Comparison of ENCODE assay signal across 8 cellular contexts in genomic region chr20:63434599-63435378, GRCh38. TPM values are rescaled to one million over a fixed set of nuclear protein-coding genes. Genes with fewer than 3 reads are reported as not detected.
A peak's percentile ranks its signal among the peaks of the same experiment; 100 is the strongest.
DNase-seq lines count a peak whose midpoint lies in the region; ATAC-seq and TF ChIP-seq lines count a peak whose summit lies in the region.

No MANE protein-coding gene starts in this region.

- no peaks in the 10 kb centered on the region for H3K9me3 ChIP-seq in thoracic aorta

- H3K4me1 ChIP-seq in thoracic aorta (ENCODE audit: control insufficient read depth in 1 of 2, low read depth in 2 of 2) = no peaks in the 10 kb centered on the region

- DNase-seq in COR-L47 (lab: John Stamatoyannopoulos, UW) (peak; percentile 45), HT1080 (ENCODE audit: low read depth) (peak; percentile 33), RPMI7951 (ENCODE audit: low read depth) (peak; percentile 76), activated T-helper 1 cell treated with Interleukin-2 at 50 U/mL for 16 hours (ENCODE audit: low read depth) (peak; percentile 50), fibroblast of the aortic adventitia (ENCODE audit: low read depth) (peak; percentile 47), occipital lobe (lab: John Stamatoyannopoulos, UW) (peak; percentile 62), thoracic aorta (ENCODE audit: low spot score) (no peak)

- H3K36me3 ChIP-seq in thoracic aorta = no peaks in the 10 kb centered on the region

- H3K4me3 ChIP-seq in fibroblast of the aortic adventitia (ENCODE audit: low read depth, low read length) (no peak overlapping the region), thoracic aorta (no peak overlapping the region)

- no peak overlapping the region for H3K27ac ChIP-seq in thoracic aorta

- TF ChIP-seq CTCF in fibroblast of the aortic adventitia (IDR thresholded peaks at IDR 0.05; ENCODE audit: insufficient read depth, low read length) = peak; percentile 67
- TF ChIP-seq CTCF in thoracic aorta (IDR thresholded peaks at IDR 0.05) = peak; percentile 59

- no peaks in the 10 kb centered on the region for H3K27me3 ChIP-seq in thoracic aorta (replicated peaks; ENCODE audit: insufficient read depth)

- ATAC-seq in thoracic aorta (ENCODE audit: insufficient number of reproducible peaks, low FRiP score, low read depth) (no peak), HG02973 (IDR thresholded peaks at IDR 0.05; ENCODE audit: unreplicated experiment) (no peak)

RNA-seq across cellular contexts. Expression of gene KCNQ2, which starts 37.7 kb away (rescaled TPM):
- under 0.01 and 0.23 TPM in 2 replicates for total RNA-seq in HT1080 (2014; rRNA removed; shearing (Covaris generic))
- polyA plus RNA-seq in HT1080 (2015; cell fraction: cytosol; rRNA removed) = not detected in 2 replicates
- polyA plus RNA-seq in HT1080 (2015; cell fraction: nucleus; rRNA removed) = not detected in 2 replicates
- total RNA-seq in RPMI7951 (2014; rRNA removed; shearing (Covaris generic)) = 0.10 and 2.5 TPM in 2 replicates
- total RNA-seq in fibroblast of the aortic adventitia (ENCODE audit: low replicate concordance) = not detected in 2 replicates
- total RNA-seq in occipital lobe = 167 TPM
- total RNA-seq in thoracic aorta = not detected

Comparison
In these comparisons a context has a peak if more than half of its experiments do, and no peak if none do; other contexts are left out.
1. RNA of gene KCNQ2, which starts 37.7 kb away (total RNA-seq): 167 TPM in occipital lobe (single experiment); 0.10 to 2.5 TPM in RPMI7951, under 0.01 to 0.23 TPM in HT1080, not detected in fibroblast of the aortic adventitia and not detected in thoracic aorta; every median in the first group is over 10 times any median in the second.